ENCODE assay signal across 9 cellular contexts in genomic region chr1:197429372-197429771, GRCh38.
"Had no signal": no experiment of that assay in that cellular context is flagged by ENCODE, and none has a peak within 500 bp of the region (broad histone marks: within the 10 kb centered on the region; RNA-seq: fewer than 3 reads in every experiment).

No MANE protein-coding gene starts in this region.

- FAIRE-seq: H54, HepG2 had no signal

- H3K27ac ChIP-seq: HL-60, KMS-11 had no signal

- H3K4me3 Mint-ChIP-seq: H9, IgD-negative memory B cell had no signal

- H3K36me3 Mint-ChIP-seq: IgD-negative memory B cell had no signal

- ATAC-seq: HepG2 had no signal

- H3K4me2 ChIP-seq: KMS-11 had no signal

- H3K9me3 Mint-ChIP-seq: H9, IgD-negative memory B cell had no signal

- DNase-seq: GOT3, H9, HCEC 1CT, KBM-7 had no signal

- H3K9ac ChIP-seq: KMS-11 had no signal

- H3K27ac Mint-ChIP-seq: H9, IgD-negative memory B cell had no signal
